In genomic region chr5:26903469-26903868, GRCh38 we compare ENCODE assay signal across 20 cellular contexts.
A peak's percentile ranks its signal among the peaks of the same experiment; 100 is the strongest.
DNase-seq lines count a peak whose midpoint lies in the region; ATAC-seq, FAIRE-seq and TF ChIP-seq lines count a peak whose summit lies in the region.
"Had no signal": no experiment of that assay in that cellular context is flagged by ENCODE, and none has a peak within 500 bp of the region (broad histone marks: within the 10 kb centered on the region; RNA-seq: fewer than 3 reads in every experiment).

No MANE protein-coding gene starts in this region.

- CTCF ChIA-PET in PC-3 (lab: Charles Lee), result no interaction called here

- H3K79me2 ChIP-seq in PC-3 (ENCODE audit: low read length), result no peaks in the 10 kb centered on the region
- no peaks in the 10 kb centered on the region for H3K79me2 ChIP-seq in neural cell (replicated peaks; ENCODE audit: insufficient read depth, low read length)

- no peaks in the 10 kb centered on the region for H3K4me1 ChIP-seq in PC-3 (ENCODE audit: insufficient read depth, low read length)
- H3K4me1 ChIP-seq: BLaER1, Caco-2 had no signal

- H3K27me3 ChIP-seq in PC-3 (ENCODE audit: low read length) (no peaks in the 10 kb centered on the region), neural cell (ENCODE audit: insufficient read depth, low read depth, low read length) (no peaks in the 10 kb centered on the region)
- H3K27me3 ChIP-seq: BLaER1 had no signal

- H3K4me2 ChIP-seq in PC-3 (ENCODE audit: low read length) (no peak overlapping the region), neural cell (ENCODE audit: low read length) (no peak overlapping the region)
- H3K4me2 ChIP-seq: BLaER1 had no signal

- no peak for ATAC-seq in PC-3
- no peak for ATAC-seq in HG02798 (IDR thresholded peaks at IDR 0.05; ENCODE audit: poor library complexity, unreplicated experiment)
- ATAC-seq in GM19023 (IDR thresholded peaks at IDR 0.05; ENCODE audit: unreplicated experiment), result no peak
- ATAC-seq: CD8-positive, alpha-beta T cell; HCT116 had no signal

- no peaks in the 10 kb centered on the region for H4K20me1 ChIP-seq in PC-3 (ENCODE audit: low read length)
- H4K20me1 ChIP-seq in neural cell (ENCODE audit: insufficient read depth), result no peaks in the 10 kb centered on the region
- H4K20me1 ChIP-seq: BLaER1 had no signal

- H3K36me3 ChIP-seq in PC-3 (ENCODE audit: low read depth, low read length), result no peaks in the 10 kb centered on the region
- no peaks in the 10 kb centered on the region for H3K36me3 ChIP-seq in neural cell (ENCODE audit: insufficient read depth, low read length)
- H3K36me3 ChIP-seq: BLaER1 had no signal

- TF ChIP-seq CTCF in PC-3 (conservative IDR thresholded peaks at IDR 0.05; ENCODE audit: low read depth, low read length), result no peak
- no peak for TF ChIP-seq CTCF in neural cell (IDR thresholded peaks at IDR 0.05; ENCODE audit: poor library complexity, severe bottlenecking)

- no peaks in the 10 kb centered on the region for H3K9me3 ChIP-seq in PC-3 (ENCODE audit: low read length)
- no peaks in the 10 kb centered on the region for H3K9me3 ChIP-seq in neural cell (ENCODE audit: low read length)
- H3K9me3 ChIP-seq: BLaER1, Caco-2 had no signal

- H3K9ac ChIP-seq in PC-3 (ENCODE audit: low read length) (no peak overlapping the region), neural cell (ENCODE audit: low read length) (no peak overlapping the region)
- H3K9ac ChIP-seq: BLaER1, GM23248 had no signal

- no TSS peak for BruUV-seq in PC-3 (replicated peaks; lab: Mats Ljungman, UMichigan)

- DNase-seq in H54 (ENCODE audit: insufficient read length, low spot score) (no peak), HTR-8/SVneo (ENCODE audit: insufficient read length, low spot score) (no peak), PC-3 (no peak)
- DNase-seq: Caco-2; CD4-positive, CD25-positive, alpha-beta regulatory T cell; CD8-positive, alpha-beta T cell; DMS153; DMS79 treated with DMSO at 0.1 percent for 48 hours; GF-D8; GM23248; H9 had no signal

- POLR2A ChIA-PET in PC-3 (lab: Charles Lee; ENCODE audit: unreplicated experiment), result no interaction called here

- no peak overlapping the region for H3K27ac ChIP-seq in PC-3 (ENCODE audit: low read length)
- H3K27ac ChIP-seq in neural cell (ENCODE audit: low read length), result no peak overlapping the region
- H3K27ac ChIP-seq: BLaER1, C4-2B, GM23248 had no signal

- TF ChIP-seq POLR2A in H54 (IDR thresholded peaks at IDR 0.05; ENCODE audit: low read depth, low read length), result no peak

- no peaks in the 10 kb centered on the region for H3F3A ChIP-seq in PC-3 (ENCODE audit: low read length, unreplicated experiment)
- H3F3A ChIP-seq in neural cell (ENCODE audit: insufficient read depth, low read length, poor library complexity, severe bottlenecking), result no peaks in the 10 kb centered on the region

- TF ChIP-seq EP300 in neural cell (conservative IDR thresholded peaks at IDR 0.05; ENCODE audit: poor library complexity, severe bottlenecking), result peak; percentile 93

- H3K9me2 ChIP-seq in PC-3 (replicated peaks; ENCODE audit: low read length) (no peaks in the 10 kb centered on the region), neural cell (ENCODE audit: insufficient read depth, low read length) (no peaks in the 10 kb centered on the region)

- H3K4me3 ChIP-seq in PC-3 (ENCODE audit: low read length), result no peak overlapping the region
- no peak overlapping the region for H3K4me3 ChIP-seq in neural cell (ENCODE audit: low read length)
- H3K4me3 ChIP-seq: BLaER1, GM23248 had no signal

- intact Hi-C loops in PC-3 (cut with micrococcal nuclease), result no loop called here

- FAIRE-seq in H54 (lab: Jason Lieb, UNC) (peak; percentile 67), HTR-8/SVneo (lab: Jason Lieb, UNC) (peak; percentile 40)
- FAIRE-seq: GM12891, GM18507, H1 had no signal

- no peak for TF ChIP-seq RAD21 in neural cell (conservative IDR thresholded peaks at IDR 0.05)

- H2AFZ ChIP-seq in PC-3 (ENCODE audit: low read length) (peak overlapping the region; percentile 48; the same call in 1 of the 2 replicates), neural cell (ENCODE audit: low read depth, low read length) (no peak overlapping the region)
- H2AFZ ChIP-seq: GM23248 had no signal

TF ChIP-seq in neural cell, 6 proteins besides CTCF, POLR2A, EP300 and RAD21:
- TF ChIP-seq REST (IDR thresholded peaks at IDR 0.05; ENCODE audit: borderline replicate concordance), result no peak
- TF ChIP-seq POLR2AphosphoS5 (IDR thresholded peaks at IDR 0.05), result peak; percentile 58
